20 cellular contexts compared by ENCODE assay signal in the genomic region with DNA sequence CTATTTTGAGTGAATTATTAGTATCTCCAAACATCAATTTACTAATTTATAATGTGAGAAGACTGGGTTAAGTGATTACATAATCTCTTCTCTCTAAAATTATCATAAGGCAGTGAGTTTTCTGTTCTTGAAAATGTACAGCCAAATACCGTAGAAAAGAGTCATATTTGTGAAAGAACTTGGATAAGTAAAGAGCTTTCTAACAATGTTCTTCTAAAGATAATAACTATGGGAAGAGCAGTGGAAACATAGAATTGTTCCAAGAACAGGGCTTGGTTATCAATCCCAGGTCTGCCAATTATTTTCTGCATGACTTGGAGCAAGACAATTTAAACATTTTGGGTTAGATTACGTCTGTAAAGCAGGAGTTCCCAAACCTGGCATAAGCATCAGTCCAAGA.
DNase-seq lines count a peak whose midpoint lies in the region; ATAC-seq, FAIRE-seq and TF ChIP-seq lines count a peak whose summit lies in the region.
"Had no signal": no experiment of that assay in that cellular context is flagged by ENCODE, and none has a peak within 500 bp of the region (broad histone marks: within the 10 kb centered on the region; RNA-seq: fewer than 3 reads in every experiment).

No MANE protein-coding gene starts in this region.

- WGBS in A549 (ENCODE audit: missing lambda C conversion rate), result 80% methylated on average over 2 of the region's 2 CpGs
- 44 to 50% methylated on average over 2 of the region's 2 CpGs for WGBS in GM23248 (ENCODE audit: low coverage in 1 of 2, low lambda C conversion rate in 2 of 2, missing lambda C conversion rate in 2 of 2), 2 experiments

- TF ChIP-seq RAD21 in A549 (conservative IDR thresholded peaks at IDR 0.05 in 1 of 2, IDR thresholded peaks at IDR 0.05 in 1 of 2), result no peak

- POLR2A ChIA-PET in A549 (lab: Yijun Ruan, JAX), result no interaction called here

- no peak for FAIRE-seq in A549 (lab: Jason Lieb, UNC)
- FAIRE-seq: D721Med had no signal

- TF ChIP-seq POLR2A in A549 (IDR thresholded peaks at IDR 0.05; ENCODE audit: low read length), result no peak

- no peaks in the 10 kb centered on the region for H3K36me3 ChIP-seq in GM23248 (ENCODE audit: low read depth)
- H3K36me3 ChIP-seq in osteoblast (ENCODE audit: insufficient read depth, low read length), result no peaks in the 10 kb centered on the region

- H3K4me1 ChIP-seq in A549 (peaks cover 57% of the 10 kb centered on the region), GM23248 (ENCODE audit: insufficient read depth) (peaks cover 45% of the 10 kb centered on the region), osteoblast (ENCODE audit: insufficient read depth, low read length) (peaks cover 41% of the 10 kb centered on the region)

- CTCF ChIA-PET in A549 (lab: Yijun Ruan, JAX), result no interaction called here

- H3K9me3 ChIP-seq in A549, result no peaks in the 10 kb centered on the region
- no peaks in the 10 kb centered on the region for H3K9me3 ChIP-seq in GM23248 (ENCODE audit: low read depth)
- no peaks in the 10 kb centered on the region for H3K9me3 ChIP-seq in osteoblast (ENCODE audit: low read depth, low read length)

- ATAC-seq in A549 (no peak), GM19463 (IDR thresholded peaks at IDR 0.05; ENCODE audit: unreplicated experiment) (no peak), GM18873 (IDR thresholded peaks at IDR 0.05; ENCODE audit: low FRiP score, unreplicated experiment) (no peak), GM18858 (IDR thresholded peaks at IDR 0.05; ENCODE audit: unreplicated experiment) (no peak)
- ATAC-seq: GM23338 had no signal

- in situ Hi-C loops in GM23248 (cut with MboI), result no loop called here

- H3K79me2 ChIP-seq in GM23248 (ENCODE audit: insufficient read depth), result no peaks in the 10 kb centered on the region
- no peaks in the 10 kb centered on the region for H3K79me2 ChIP-seq in osteoblast (ENCODE audit: insufficient read depth, low read length)

- no peak overlapping the region for H3K4me3 ChIP-seq in A549
- no peak overlapping the region for H3K4me3 ChIP-seq in GM23248
- no peak overlapping the region for H3K4me3 ChIP-seq in choroid plexus epithelial cell (ENCODE audit: low read depth, low read length)
- no peak overlapping the region for H3K4me3 ChIP-seq in osteoblast (ENCODE audit: insufficient read depth, low read length)
- H3K4me3 ChIP-seq: GM23338 had no signal

- H3K27ac ChIP-seq in A549 (peak overlapping the region; percentile 84 to 90; a peak in 4 of 6 replicates), GM23248 (peak overlapping the region; percentile 80; the same call in 1 of the 2 replicates), osteoblast (ENCODE audit: low read depth, low read length) (peak overlapping the region; percentile 93)

- H4K20me1 ChIP-seq in GM23248 (ENCODE audit: insufficient read depth) (no peaks in the 10 kb centered on the region), osteoblast (ENCODE audit: insufficient read depth, low read length) (no peaks in the 10 kb centered on the region)

- H3K27me3 ChIP-seq in GM23248 (replicated peaks; ENCODE audit: insufficient read depth) (no peaks in the 10 kb centered on the region), osteoblast (ENCODE audit: insufficient read depth, low read length) (no peaks in the 10 kb centered on the region)

- peaks cover 29% of the 10 kb centered on the region for H3F3A ChIP-seq in GM23248 (ENCODE audit: insufficient read depth)

- no peak for TF ChIP-seq EP300 in A549 (IDR thresholded peaks at IDR 0.05)

- H3K9me2 ChIP-seq in GM23248 (ENCODE audit: insufficient read depth), result no peaks in the 10 kb centered on the region

- H2AFZ ChIP-seq in GM23248, result no peak overlapping the region
- no peak overlapping the region for H2AFZ ChIP-seq in osteoblast (ENCODE audit: low read length)

- TF ChIP-seq CTCF in A549 (IDR thresholded peaks at IDR 0.05), result no peak
- no peak for TF ChIP-seq CTCF in choroid plexus epithelial cell (conservative IDR thresholded peaks at IDR 0.05; ENCODE audit: low read depth, low read length)
- TF ChIP-seq CTCF in osteoblast (IDR thresholded peaks at IDR 0.05; ENCODE audit: extremely low read depth, low read depth, low read length), result no peak

- no peak overlapping the region for H3K9ac ChIP-seq in GM23248

- no peak for DNase-seq in A549 (ENCODE audit: low read depth in 1 of 2, low spot score in 1 of 2)
- peak; percentile 38 for DNase-seq in GM23248
- DNase-seq in choroid plexus epithelial cell (ENCODE audit: low read depth), result peak; percentile 68
- DNase-seq in osteoblast (ENCODE audit: insufficient read length, low spot score, missing footprints), result no peak
- DNase-seq in NCI-H524 (lab: John Stamatoyannopoulos, UW), result no peak
- DNase-seq: C1 segment of cervical spinal cord; CD8-positive, alpha-beta memory T cell; HCEC 1CT; MM.1S; NCI-H1092 treated with DMSO at 0.1 percent for 48 hours; NCI-H2081; NCI-H510A; NCI-H774; OCI-M1; SHP77 treated with DMSO at 0.1 percent for 48 hours had no signal

- H3K4me2 ChIP-seq in A549 (no peak overlapping the region; the same call in 2 of the 3 replicates), GM23248 (ENCODE audit: unreplicated experiment) (no peak overlapping the region), osteoblast (ENCODE audit: insufficient read depth, low read length) (no peak overlapping the region)

TF ChIP-seq in A549, 52 proteins besides CTCF, POLR2A, EP300 and RAD21:
- TF ChIP-seq, protein P1, sequence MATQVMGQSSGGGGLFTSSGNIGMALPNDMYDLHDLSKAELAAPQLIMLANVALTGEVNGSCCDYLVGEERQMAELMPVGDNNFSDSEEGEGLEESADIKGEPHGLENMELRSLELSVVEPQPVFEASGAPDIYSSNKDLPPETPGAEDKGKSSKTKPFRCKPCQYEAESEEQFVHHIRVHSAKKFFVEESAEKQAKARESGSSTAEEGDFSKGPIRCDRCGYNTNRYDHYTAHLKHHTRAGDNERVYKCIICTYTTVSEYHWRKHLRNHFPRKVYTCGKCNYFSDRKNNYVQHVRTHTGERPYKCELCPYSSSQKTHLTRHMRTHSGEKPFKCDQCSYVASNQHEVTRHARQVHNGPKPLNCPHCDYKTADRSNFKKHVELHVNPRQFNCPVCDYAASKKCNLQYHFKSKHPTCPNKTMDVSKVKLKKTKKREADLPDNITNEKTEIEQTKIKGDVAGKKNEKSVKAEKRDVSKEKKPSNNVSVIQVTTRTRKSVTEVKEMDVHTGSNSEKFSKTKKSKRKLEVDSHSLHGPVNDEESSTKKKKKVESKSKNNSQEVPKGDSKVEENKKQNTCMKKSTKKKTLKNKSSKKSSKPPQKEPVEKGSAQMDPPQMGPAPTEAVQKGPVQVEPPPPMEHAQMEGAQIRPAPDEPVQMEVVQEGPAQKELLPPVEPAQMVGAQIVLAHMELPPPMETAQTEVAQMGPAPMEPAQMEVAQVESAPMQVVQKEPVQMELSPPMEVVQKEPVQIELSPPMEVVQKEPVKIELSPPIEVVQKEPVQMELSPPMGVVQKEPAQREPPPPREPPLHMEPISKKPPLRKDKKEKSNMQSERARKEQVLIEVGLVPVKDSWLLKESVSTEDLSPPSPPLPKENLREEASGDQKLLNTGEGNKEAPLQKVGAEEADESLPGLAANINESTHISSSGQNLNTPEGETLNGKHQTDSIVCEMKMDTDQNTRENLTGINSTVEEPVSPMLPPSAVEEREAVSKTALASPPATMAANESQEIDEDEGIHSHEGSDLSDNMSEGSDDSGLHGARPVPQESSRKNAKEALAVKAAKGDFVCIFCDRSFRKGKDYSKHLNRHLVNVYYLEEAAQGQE (IDR thresholded peaks at IDR 0.05), result no peak
- TF ChIP-seq SMC3 (IDR thresholded peaks at IDR 0.05), result no peak
- no peak for TF ChIP-seq FOXS1 (CRISPR knock-in tag; IDR thresholded peaks at IDR 0.05)

Comparison
In these comparisons a context has a peak if more than half of its experiments do, and no peak if none do; other contexts are left out.
1. DNase-seq: peak in GM23248 (single experiment) and choroid plexus epithelial cell (single experiment); none in A549 (0 of 2), osteoblast (single experiment) and NCI-H524 (0 of 2).
2. Peak in every context shown above with its lines, with median percentiles within 50 percentile points of each other: H3K27ac ChIP-seq.